ENCODE assay signal across 8 cellular contexts in genomic region chr14:80987235-80988032, GRCh38. TPM values are rescaled to one million over a fixed set of nuclear protein-coding genes. Genes with fewer than 3 reads are reported as not detected.
DNase-seq lines count a peak whose midpoint lies in the region; ATAC-seq and TF ChIP-seq lines count a peak whose summit lies in the region.

No MANE protein-coding gene starts in this region.

- POLR2A ChIA-PET in activated naive CD8-positive, alpha-beta T cell treated with anti-CD3 and anti-CD28 coated beads, Interleukin-2, amount 10 ng/mL, durations not matched to agents 7 days and 5 days (lab: Charles Lee): interaction anchor here (1.0 kb wide), 1 partner anchor 183 kb away, joined by 3 read pairs; no protein-coding TSS in a partner anchor

- H3K9me3 Mint-ChIP-seq in activated naive CD8-positive, alpha-beta T cell treated with anti-CD3 and anti-CD28 coated beads, Interleukin-2, amount 10 ng/mL, durations not matched to agents 7 days and 5 days: no peaks in the 10 kb centered on the region

- no peaks in the 10 kb centered on the region for H3K36me3 Mint-ChIP-seq in activated naive CD8-positive, alpha-beta T cell treated with anti-CD3 and anti-CD28 coated beads, Interleukin-2, amount 10 ng/mL, durations not matched to agents 7 days and 5 days

- H3K36me3 ChIP-seq in SJSA1: no peaks in the 10 kb centered on the region
- H3K36me3 ChIP-seq in heart left ventricle: no peaks in the 10 kb centered on the region

- H3K4me3 ChIP-seq in SJSA1: no peak overlapping the region
- H3K4me3 ChIP-seq in heart left ventricle: no peak overlapping the region
- no peak overlapping the region for H3K4me3 ChIP-seq in retinal pigment epithelial cell (ENCODE audit: low read length)

- intact Hi-C loops in heart left ventricle (cut with DNase I): loop anchor here (1.0 to 5.0 kb wide), 4 partner anchors 32 to 35 kb away; partner anchors contain the start of gene TSHR (in 6 of the 10)

- H3K4me1 ChIP-seq in SJSA1 (replicated peaks) (no peaks in the 10 kb centered on the region), heart left ventricle (no peaks in the 10 kb centered on the region)

- whole genome bisulfite sequencing in heart left ventricle, 4 donors: 26 to 37% (median 32%) methylated on average over 6 of the region's 6 CpGs

- H3K27me3 ChIP-seq in SJSA1 (replicated peaks) (no peaks in the 10 kb centered on the region), heart left ventricle (peaks cover 0 to 30% (median 2%) of the 10 kb centered on the region in 9 donors)

- no peak for TF ChIP-seq POLR2A in heart left ventricle (IDR thresholded peaks at IDR 0.05)

- no peak overlapping the region for H3K27ac Mint-ChIP-seq in activated naive CD8-positive, alpha-beta T cell treated with anti-CD3 and anti-CD28 coated beads, Interleukin-2, amount 10 ng/mL, durations not matched to agents 7 days and 5 days

- H3K27ac ChIP-seq in SJSA1: no peak overlapping the region
- no peak overlapping the region for H3K27ac ChIP-seq in heart left ventricle

- H3K9me3 ChIP-seq in SJSA1 (replicated peaks) (no peaks in the 10 kb centered on the region), heart left ventricle (no peaks in the 10 kb centered on the region)

- ATAC-seq in GM21529 (IDR thresholded peaks at IDR 0.05; ENCODE audit: unreplicated experiment) (peak; percentile 77), heart left ventricle (peak in 3 of 4 donors; percentile 61 to 80 (median 66))
- no peak for ATAC-seq in activated naive CD8-positive, alpha-beta T cell treated with anti-CD3 and anti-CD28 coated beads, Interleukin-2, amount 10 ng/mL, durations not matched to agents 7 days and 5 days (ENCODE audit: low read depth)

- peaks cover 13% of the 10 kb centered on the region for H3K27me3 Mint-ChIP-seq in activated naive CD8-positive, alpha-beta T cell treated with anti-CD3 and anti-CD28 coated beads, Interleukin-2, amount 10 ng/mL, durations not matched to agents 7 days and 5 days

- peak; percentile 84 to 96 (median 92) for TF ChIP-seq CTCF in heart left ventricle (IDR thresholded peaks at IDR 0.05)
- TF ChIP-seq CTCF in retinal pigment epithelial cell (conservative IDR thresholded peaks at IDR 0.05; ENCODE audit: low read depth, low read length): peak; percentile 98

- H3K4me1 Mint-ChIP-seq in activated naive CD8-positive, alpha-beta T cell treated with anti-CD3 and anti-CD28 coated beads, Interleukin-2, amount 10 ng/mL, durations not matched to agents 7 days and 5 days: peaks cover 1% of the 10 kb centered on the region

- peak; percentile 72 for DNase-seq in DMS153 (lab: John Stamatoyannopoulos, UW)
- peak; percentile 66 for DNase-seq in M059J (ENCODE audit: low read depth)
- peak; percentile 53 to 62 for DNase-seq in SJSA1 (ENCODE audit: low read depth in 1 of 2, low spot score in 2 of 2)
- DNase-seq in activated naive CD8-positive, alpha-beta T cell treated with anti-CD3 and anti-CD28 coated beads, Interleukin-2, amount 10 ng/mL, durations not matched to agents 7 days and 5 days: peak; percentile 41
- peak in 4 of 5 donors; percentile 43 to 52 (median 48) for DNase-seq in heart left ventricle
- DNase-seq in retinal pigment epithelial cell (ENCODE audit: low read depth): no peak
- no peak for DNase-seq in KG1 (lab: John Stamatoyannopoulos, UW)

- no peak overlapping the region for H3K4me3 Mint-ChIP-seq in activated naive CD8-positive, alpha-beta T cell treated with anti-CD3 and anti-CD28 coated beads, Interleukin-2, amount 10 ng/mL, durations not matched to agents 7 days and 5 days

RNA-seq across cellular contexts. Expression of gene TSHR, which starts 32.0 kb away (rescaled TPM):
- not detected in 2 replicates for total RNA-seq in M059J (2014; rRNA removed; shearing (Covaris generic))
- total RNA-seq in SJSA1 (2014; rRNA removed; shearing (Covaris generic)): not detected in 2 replicates
- under 1 TPM; 0.37 to 0.39 TPM for total RNA-seq in activated naive CD8-positive, alpha-beta T cell treated with anti-CD3 and anti-CD28 coated beads, Interleukin-2, amount 10 ng/mL, durations not matched to agents 7 days and 5 days
- total RNA-seq in heart left ventricle: not detected
- polyA plus RNA-seq in heart left ventricle: not detected

RNA-seq across cellular contexts. Expression of gene CEP128, which starts 45.9 kb away (rescaled TPM):
- total RNA-seq in M059J (2014; rRNA removed; shearing (Covaris generic)): 4.9 and 14.0 TPM in 2 replicates
- 4.9 and 5.2 TPM in 2 replicates for total RNA-seq in SJSA1 (2014; rRNA removed; shearing (Covaris generic))
- total RNA-seq in activated naive CD8-positive, alpha-beta T cell treated with anti-CD3 and anti-CD28 coated beads, Interleukin-2, amount 10 ng/mL, durations not matched to agents 7 days and 5 days: 10 to 100 TPM; 30.0 to 32.9 TPM
- 1 to 10 TPM in 8 of 9 donors, under 1 TPM in 1; 0.94 to 6.6 (median 3.5) TPM for total RNA-seq in heart left ventricle
- 1 to 10 TPM in 1 of 2 donors, under 1 TPM in 1; 0.99 to 1.6 TPM for polyA plus RNA-seq in heart left ventricle

Comparison
In these comparisons a context has a peak if more than half of its experiments do, and no peak if none do; other contexts are left out.
1. DNase-seq: peak in DMS153 (single experiment), M059J (single experiment), SJSA1 (2 of 2), activated naive CD8-positive, alpha-beta T cell treated with anti-CD3 and anti-CD28 coated beads, Interleukin-2, amount 10 ng/mL, durations not matched to agents 7 days and 5 days (single experiment) and heart left ventricle (4 of 5); none in retinal pigment epithelial cell (single experiment) and KG1 (single experiment).